ENCODE assay signal across 9 cellular contexts in genomic region chr18:48605408-48605845, GRCh38.
A peak's percentile ranks its signal among the peaks of the same experiment; 100 is the strongest.
DNase-seq lines count a peak whose midpoint lies in the region; ATAC-seq, FAIRE-seq and TF ChIP-seq lines count a peak whose summit lies in the region.
"Had no signal": no experiment of that assay in that cellular context is flagged by ENCODE, and none has a peak within 500 bp of the region (broad histone marks: within the 10 kb centered on the region; RNA-seq: fewer than 3 reads in every experiment).

No MANE protein-coding gene starts in this region.

- no peaks in the 10 kb centered on the region for H3K9me2 ChIP-seq in GM23248 (ENCODE audit: insufficient read depth)

- H3K9ac ChIP-seq in GM12878 (ENCODE audit: control insufficient read depth, insufficient read depth, low read length) = no peak overlapping the region
- no peak overlapping the region for H3K9ac ChIP-seq in smooth muscle cell (ENCODE audit: low read depth)
- no peak overlapping the region for H3K9ac ChIP-seq in GM23248

- no peak overlapping the region for H2AFZ ChIP-seq in GM12878 (ENCODE audit: control insufficient read depth, low read depth, low read length)
- H2AFZ ChIP-seq in smooth muscle cell (ENCODE audit: low read depth) = no peak overlapping the region
- no peak overlapping the region for H2AFZ ChIP-seq in GM23248

- WGBS in GM12878 (ENCODE audit: insufficient coverage, insufficient replicate concordance, low lambda C conversion rate, missing lambda C conversion rate) = 22% methylated on average over 3 of the region's 3 CpGs
- WGBS in smooth muscle cell (ENCODE audit: low lambda C conversion rate) = 37% methylated on average over 3 of the region's 3 CpGs
- WGBS in GM23248 (ENCODE audit: low coverage in 1 of 2, low lambda C conversion rate in 2 of 2, missing lambda C conversion rate in 2 of 2), 2 experiments = 85 to 88% methylated on average over 3 of the region's 3 CpGs

- FAIRE-seq in GM19239 (lab: Jason Lieb, UNC) (no peak), GM12878 (lab: Jason Lieb, UNC) (no peak)

- H3K79me2 ChIP-seq in GM12878 (ENCODE audit: control insufficient read depth, insufficient read depth, low read length) (no peaks in the 10 kb centered on the region), smooth muscle cell (ENCODE audit: low read depth) (peaks cover 54% of the 10 kb centered on the region), GM23248 (ENCODE audit: insufficient read depth) (peaks cover 97% of the 10 kb centered on the region)

- POLR2A ChIA-PET in AG04449 (lab: Yijun Ruan, JAX) = no interaction called here
- POLR2A ChIA-PET in GM12878 (lab: Charles Lee) = no interaction called here

- SMC1A ChIA-PET in GM12878 (lab: Charles Lee; ENCODE audit: uncharacterized antibody, unreplicated experiment) = no interaction called here

- no peaks in the 10 kb centered on the region for H3K36me3 ChIP-seq in GM12878 (ENCODE audit: control insufficient read depth in 2 of 2, insufficient read depth in 2 of 2, low read length in 1 of 2)
- H3K36me3 ChIP-seq in smooth muscle cell (ENCODE audit: low read depth) = no peaks in the 10 kb centered on the region
- H3K36me3 ChIP-seq in GM23248 (ENCODE audit: low read depth) = no peaks in the 10 kb centered on the region; the same call in 1 of the 2 replicates

- CTCF ChIA-PET in AG04449 (lab: Yijun Ruan, JAX) = interaction anchor here (0.9 to 2.5 kb wide), 5 partner anchors 11 to 131 kb away, joined by 3 to 5 read pairs (median 4); no protein-coding TSS in a partner anchor
- CTCF ChIA-PET in GM12878 (lab: Yijun Ruan, JAX) = interaction anchor here (1.4 kb wide), 1 partner anchor 9 kb away, joined by 3 read pairs; no protein-coding TSS in a partner anchor

- RAD21 ChIA-PET in GM12878 (lab: Charles Lee; ENCODE audit: unreplicated experiment) = no interaction called here

- BruUV-seq in GM12878 (replicated peaks; lab: Mats Ljungman, UMichigan) = no TSS peak

- no peak for TF ChIP-seq EP300 in GM12878 (IDR thresholded peaks at IDR 0.05; ENCODE audit: borderline replicate concordance in 1 of 2, control insufficient read depth in 1 of 2, low read depth in 2 of 2, low read length in 2 of 2)

- peak; percentile 88 for ATAC-seq in GM12878

- no peaks in the 10 kb centered on the region; the same call in 1 of the 2 replicates for H3K4me1 ChIP-seq in GM12878 (ENCODE audit: control insufficient read depth, insufficient read depth, low read length)
- peaks cover 31% of the 10 kb centered on the region for H3K4me1 ChIP-seq in smooth muscle cell (ENCODE audit: low read depth)
- H3K4me1 ChIP-seq in GM23248 (ENCODE audit: insufficient read depth) = peaks cover 32% of the 10 kb centered on the region

- intact Hi-C loops in GM12878 (cut with micrococcal nuclease; ENCODE audit: unreplicated experiment) = no loop called here

- no peak overlapping the region for H3K27ac ChIP-seq in GM12878 (ENCODE audit: control insufficient read depth, insufficient read depth)
- H3K27ac ChIP-seq in smooth muscle cell (ENCODE audit: low read depth) = peak overlapping the region; percentile 5
- no peak overlapping the region for H3K27ac ChIP-seq in GM23248

- no peak for DNase-seq in AG04449 (ENCODE audit: low read depth, low spot score)
- DNase-seq in GM19239 (ENCODE audit: insufficient read length, low spot score) = peak; percentile 48
- peak; percentile 94 for DNase-seq in NB4 (ENCODE audit: low read depth)
- DNase-seq in GM12878 (ENCODE audit: low read depth, low spot score) = peak; percentile 23
- no peak for DNase-seq in smooth muscle cell (lab: John Stamatoyannopoulos, UW; ENCODE audit: unreplicated experiment)
- no peak for DNase-seq in GM23248
- DNase-seq in activated CD4-positive, alpha-beta T cell treated with anti-CD3 and anti-CD28 coated beads, Interleukin-2, amount 50 U/mL, for 4 hours = no peak
- DNase-seq in effector CD8-positive, alpha-beta T cell (lab: John Stamatoyannopoulos, UW) = no peak
- DNase-seq: activated naive CD8-positive, alpha-beta T cell treated with anti-CD3 and anti-CD28 coated beads, Interleukin-2, amount 10 ng/mL, durations not matched to agents 7 days and 5 days had no signal

- H3K9me3 ChIP-seq in GM12878 (replicated peaks; ENCODE audit: control insufficient read depth, insufficient read depth, low read length) (no peaks in the 10 kb centered on the region), smooth muscle cell (replicated peaks; ENCODE audit: low read depth) (no peaks in the 10 kb centered on the region), GM23248 (ENCODE audit: low read depth) (no peaks in the 10 kb centered on the region)

- in situ Hi-C loops in GM12878 (cut with MboI) (no loop called here), GM23248 (cut with MboI) (no loop called here)

- H3K4me2 ChIP-seq in GM12878 (ENCODE audit: control insufficient read depth, insufficient read depth) = no peak overlapping the region
- H3K4me2 ChIP-seq in smooth muscle cell = peak overlapping the region; percentile 50
- no peak overlapping the region for H3K4me2 ChIP-seq in GM23248 (ENCODE audit: unreplicated experiment)

- H4K20me1 ChIP-seq in GM12878 (ENCODE audit: control insufficient read depth, insufficient read depth) (no peaks in the 10 kb centered on the region; the same call in 1 of the 2 replicates), smooth muscle cell (ENCODE audit: low read depth) (peaks cover 66% of the 10 kb centered on the region), GM23248 (ENCODE audit: insufficient read depth) (peaks cover 41% of the 10 kb centered on the region; the same call in 1 of the 2 replicates)

- TF ChIP-seq CTCF in AG04449 (IDR thresholded peaks at IDR 0.05; ENCODE audit: insufficient read depth, low read length, missing control alignments) (peak; percentile 1), NB4 (IDR thresholded peaks at IDR 0.05; ENCODE audit: low read depth, low read length) (peak; percentile 72), GM12878 (IDR thresholded peaks at IDR 0.05 in 2 of 3, conservative IDR thresholded peaks at IDR 0.05 in 1 of 3; ENCODE audit: control insufficient read depth in 2 of 3, extremely low read depth in 1 of 3, insufficient read depth in 1 of 3, low read depth in 3 of 3, low read length in 3 of 3) (peak; percentile 19 to 43 (median 38); a peak in 3 of 6 replicates), smooth muscle cell (IDR thresholded peaks at IDR 0.05; ENCODE audit: borderline replicate concordance, insufficient read depth, poor library complexity, severe bottlenecking) (no peak)

- H3K4me3 ChIP-seq in AG04449 (ENCODE audit: low read depth, low read length) (no peak overlapping the region), NB4 (ENCODE audit: low read depth, low read length) (no peak overlapping the region), GM12878 (no peak overlapping the region), smooth muscle cell (no peak overlapping the region), GM23248 (no peak overlapping the region)

- peak; percentile 41 for TF ChIP-seq RAD21 in GM12878 (IDR thresholded peaks at IDR 0.05; ENCODE audit: insufficient read depth, low read depth, low read length)

- TF ChIP-seq POLR2A in NB4 (IDR thresholded peaks at IDR 0.05; ENCODE audit: extremely low read depth, insufficient read length) = no peak
- TF ChIP-seq POLR2A in GM12878 (IDR thresholded peaks at IDR 0.05; ENCODE audit: low read depth, low read length) = no peak

- no peaks in the 10 kb centered on the region for H3K27me3 ChIP-seq in GM12878 (replicated peaks in 1 of 2; ENCODE audit: control insufficient read depth in 2 of 2, insufficient read depth in 2 of 2, low read length in 1 of 2)
- no peaks in the 10 kb centered on the region for H3K27me3 ChIP-seq in smooth muscle cell (ENCODE audit: low read depth)
- no peaks in the 10 kb centered on the region for H3K27me3 ChIP-seq in GM23248 (replicated peaks; ENCODE audit: insufficient read depth)

- H3F3A ChIP-seq in smooth muscle cell (ENCODE audit: low read depth) (peaks cover 13% of the 10 kb centered on the region), GM23248 (ENCODE audit: insufficient read depth) (0 out of 2 replicates have a peak, but pooled peaks cover 11% of the 10 kb centered on the region)

TF ChIP-seq in GM12878, 131 proteins besides CTCF, POLR2A, EP300 and RAD21 (continues in another document):
- TF ChIP-seq, protein P1, sequence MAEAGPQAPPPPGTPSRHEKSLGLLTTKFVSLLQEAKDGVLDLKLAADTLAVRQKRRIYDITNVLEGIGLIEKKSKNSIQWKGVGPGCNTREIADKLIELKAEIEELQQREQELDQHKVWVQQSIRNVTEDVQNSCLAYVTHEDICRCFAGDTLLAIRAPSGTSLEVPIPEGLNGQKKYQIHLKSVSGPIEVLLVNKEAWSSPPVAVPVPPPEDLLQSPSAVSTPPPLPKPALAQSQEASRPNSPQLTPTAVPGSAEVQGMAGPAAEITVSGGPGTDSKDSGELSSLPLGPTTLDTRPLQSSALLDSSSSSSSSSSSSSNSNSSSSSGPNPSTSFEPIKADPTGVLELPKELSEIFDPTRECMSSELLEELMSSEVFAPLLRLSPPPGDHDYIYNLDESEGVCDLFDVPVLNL (IDR thresholded peaks at IDR 0.05; ENCODE audit: low read depth, low read length) = no peak
- TF ChIP-seq SMAD1 (IDR thresholded peaks at IDR 0.05; ENCODE audit: low read depth, partially characterized antibody) = no peak
- no peak for TF ChIP-seq ZNF384 (IDR thresholded peaks at IDR 0.05; ENCODE audit: borderline replicate concordance, low read depth, low read length)
- TF ChIP-seq, protein P2, sequence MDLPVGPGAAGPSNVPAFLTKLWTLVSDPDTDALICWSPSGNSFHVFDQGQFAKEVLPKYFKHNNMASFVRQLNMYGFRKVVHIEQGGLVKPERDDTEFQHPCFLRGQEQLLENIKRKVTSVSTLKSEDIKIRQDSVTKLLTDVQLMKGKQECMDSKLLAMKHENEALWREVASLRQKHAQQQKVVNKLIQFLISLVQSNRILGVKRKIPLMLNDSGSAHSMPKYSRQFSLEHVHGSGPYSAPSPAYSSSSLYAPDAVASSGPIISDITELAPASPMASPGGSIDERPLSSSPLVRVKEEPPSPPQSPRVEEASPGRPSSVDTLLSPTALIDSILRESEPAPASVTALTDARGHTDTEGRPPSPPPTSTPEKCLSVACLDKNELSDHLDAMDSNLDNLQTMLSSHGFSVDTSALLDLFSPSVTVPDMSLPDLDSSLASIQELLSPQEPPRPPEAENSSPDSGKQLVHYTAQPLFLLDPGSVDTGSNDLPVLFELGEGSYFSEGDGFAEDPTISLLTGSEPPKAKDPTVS (IDR thresholded peaks at IDR 0.05; ENCODE audit: low read depth, low read length) = no peak
- TF ChIP-seq ZBED1 (IDR thresholded peaks at IDR 0.05; ENCODE audit: borderline replicate concordance) = no peak

Comparison
In these comparisons a context has a peak if more than half of its experiments do, and no peak if none do; other contexts are left out.
1. DNase-seq: peak in GM19239 (single experiment), NB4 (single experiment) and GM12878 (single experiment); none in AG04449 (single experiment), smooth muscle cell (single experiment), GM23248 (single experiment), activated CD4-positive, alpha-beta T cell treated with anti-CD3 and anti-CD28 coated beads, Interleukin-2, amount 50 U/mL, for 4 hours (0 of 2) and effector CD8-positive, alpha-beta T cell (single experiment).